ENCODE assay signal across 1 cellular context in genomic region chr16:8567355-8568230, GRCh38.
TF ChIP-seq lines count a peak whose summit lies in the region.

No MANE protein-coding gene starts in this region.

TF ChIP-seq in K562, 482 proteins besides CTCF, POLR2A, EP300 and RAD21 (continued from another document and continues in another):
- peak; percentile 70; the same call in 1 of the 2 replicates for TF ChIP-seq TFAP4 (CRISPR knock-in tag; IDR thresholded peaks at IDR 0.05; ENCODE audit: borderline replicate concordance)
- no peak for TF ChIP-seq JUNB (CRISPR knock-in tag; conservative IDR thresholded peaks at IDR 0.05)
- no peak for TF ChIP-seq ZNF140 (CRISPR knock-in tag; IDR thresholded peaks at IDR 0.05)
- no peak for TF ChIP-seq SRSF7 (optimal IDR thresholded peaks at IDR 0.05; ENCODE audit: low read depth, low read length)
- TF ChIP-seq SRF (CRISPR knock-in tag; IDR thresholded peaks at IDR 0.05): peak in 1 of 2 experiments; percentile 63; a peak in 1 of 4 replicates
- TF ChIP-seq PYGO2 (tag; IDR thresholded peaks at IDR 0.05): no peak
- no peak for TF ChIP-seq ZNF785 (CRISPR knock-in tag; IDR thresholded peaks at IDR 0.05)
- TF ChIP-seq, protein P1, sequence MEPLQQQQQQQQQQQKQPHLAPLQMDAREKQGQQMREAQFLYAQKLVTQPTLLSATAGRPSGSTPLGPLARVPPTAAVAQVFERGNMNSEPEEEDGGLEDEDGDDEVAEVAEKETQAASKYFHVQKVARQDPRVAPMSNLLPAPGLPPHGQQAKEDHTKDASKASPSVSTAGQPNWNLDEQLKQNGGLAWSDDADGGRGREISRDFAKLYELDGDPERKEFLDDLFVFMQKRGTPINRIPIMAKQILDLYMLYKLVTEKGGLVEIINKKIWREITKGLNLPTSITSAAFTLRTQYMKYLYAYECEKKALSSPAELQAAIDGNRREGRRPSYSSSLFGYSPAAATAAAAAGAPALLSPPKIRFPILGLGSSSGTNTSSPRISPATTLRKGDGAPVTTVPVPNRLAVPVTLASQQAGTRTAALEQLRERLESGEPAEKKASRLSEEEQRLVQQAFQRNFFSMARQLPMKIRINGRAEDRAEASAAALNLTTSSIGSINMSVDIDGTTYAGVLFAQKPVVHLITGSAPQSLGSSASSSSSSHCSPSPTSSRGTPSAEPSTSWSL (CRISPR knock-in tag; IDR thresholded peaks at IDR 0.05; ENCODE audit: borderline replicate concordance): no peak
- TF ChIP-seq POLR2G (IDR thresholded peaks at IDR 0.05; ENCODE audit: low read depth, low read length): no peak
- no peak for TF ChIP-seq TEAD1 (CRISPR knock-in tag; IDR thresholded peaks at IDR 0.05)
- TF ChIP-seq HNRNPLL (IDR thresholded peaks at IDR 0.05; ENCODE audit: low read depth, low read length, poor library complexity, severe bottlenecking): peak; percentile 24
- TF ChIP-seq HMGN3 (IDR thresholded peaks at IDR 0.05; ENCODE audit: borderline replicate concordance, extremely low read depth, insufficient read length, low read depth, low read length): no peak
- TF ChIP-seq ZNF197 (CRISPR knock-in tag; IDR thresholded peaks at IDR 0.05; ENCODE audit: low read depth): no peak
- TF ChIP-seq, protein P2, sequence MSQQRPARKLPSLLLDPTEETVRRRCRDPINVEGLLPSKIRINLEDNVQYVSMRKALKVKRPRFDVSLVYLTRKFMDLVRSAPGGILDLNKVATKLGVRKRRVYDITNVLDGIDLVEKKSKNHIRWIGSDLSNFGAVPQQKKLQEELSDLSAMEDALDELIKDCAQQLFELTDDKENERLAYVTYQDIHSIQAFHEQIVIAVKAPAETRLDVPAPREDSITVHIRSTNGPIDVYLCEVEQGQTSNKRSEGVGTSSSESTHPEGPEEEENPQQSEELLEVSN (IDR thresholded peaks at IDR 0.05; ENCODE audit: borderline replicate concordance in 1 of 2, extremely low read depth in 1 of 2, insufficient read depth in 1 of 2, insufficient read length in 1 of 2, low read depth in 1 of 2, low read length in 1 of 2, poor library complexity in 1 of 2, severe bottlenecking in 1 of 2): no peak
- TF ChIP-seq HOXB6 (CRISPR knock-in tag; IDR thresholded peaks at IDR 0.05; ENCODE audit: borderline replicate concordance): no peak
- TF ChIP-seq GATA2 (CRISPR knock-in tag; IDR thresholded peaks at IDR 0.05): no peak
- no peak for TF ChIP-seq ZNF551 (CRISPR knock-in tag; IDR thresholded peaks at IDR 0.05)
- TF ChIP-seq, protein P3, sequence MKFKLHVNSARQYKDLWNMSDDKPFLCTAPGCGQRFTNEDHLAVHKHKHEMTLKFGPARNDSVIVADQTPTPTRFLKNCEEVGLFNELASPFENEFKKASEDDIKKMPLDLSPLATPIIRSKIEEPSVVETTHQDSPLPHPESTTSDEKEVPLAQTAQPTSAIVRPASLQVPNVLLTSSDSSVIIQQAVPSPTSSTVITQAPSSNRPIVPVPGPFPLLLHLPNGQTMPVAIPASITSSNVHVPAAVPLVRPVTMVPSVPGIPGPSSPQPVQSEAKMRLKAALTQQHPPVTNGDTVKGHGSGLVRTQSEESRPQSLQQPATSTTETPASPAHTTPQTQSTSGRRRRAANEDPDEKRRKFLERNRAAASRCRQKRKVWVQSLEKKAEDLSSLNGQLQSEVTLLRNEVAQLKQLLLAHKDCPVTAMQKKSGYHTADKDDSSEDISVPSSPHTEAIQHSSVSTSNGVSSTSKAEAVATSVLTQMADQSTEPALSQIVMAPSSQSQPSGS (CRISPR knock-in tag; IDR thresholded peaks at IDR 0.05): no peak
- peak; percentile 46; the same call in 1 of the 2 replicates for TF ChIP-seq NBN (IDR thresholded peaks at IDR 0.05; ENCODE audit: low read depth)
- no peak for TF ChIP-seq PHTF2 (CRISPR knock-in tag; IDR thresholded peaks at IDR 0.05)
- no peak for TF ChIP-seq ZNF449 (CRISPR knock-in tag; IDR thresholded peaks at IDR 0.05)
- TF ChIP-seq SMAD1 (IDR thresholded peaks at IDR 0.05; ENCODE audit: low read depth, low read length, partially characterized antibody): no peak
- no peak for TF ChIP-seq ZNF41 (CRISPR knock-in tag; conservative IDR thresholded peaks at IDR 0.05)
- peak; percentile 16; the same call in 1 of the 2 replicates for TF ChIP-seq ZSCAN29 (IDR thresholded peaks at IDR 0.05)
- TF ChIP-seq ZNF174 (CRISPR knock-in tag; IDR thresholded peaks at IDR 0.05): no peak
- TF ChIP-seq ETS2 (tag; IDR thresholded peaks at IDR 0.05; ENCODE audit: borderline replicate concordance, poor library complexity, severe bottlenecking): no peak
- no peak for TF ChIP-seq NFATC3 (IDR thresholded peaks at IDR 0.05)
- TF ChIP-seq ZFPM2 (CRISPR knock-in tag; IDR thresholded peaks at IDR 0.05): no peak
- peak; percentile 64; the same call in 1 of the 2 replicates for TF ChIP-seq JUND (IDR thresholded peaks at IDR 0.05; ENCODE audit: borderline replicate concordance, low read depth, low read length)
- TF ChIP-seq JUND (tag; IDR thresholded peaks at IDR 0.05; ENCODE audit: borderline replicate concordance, low read depth, low read length): no peak
- TF ChIP-seq SRSF1 (IDR thresholded peaks at IDR 0.05; ENCODE audit: low read depth, low read length): no peak
- no peak for TF ChIP-seq IRF9 (tag; IDR thresholded peaks at IDR 0.05)
- no peak for TF ChIP-seq MTF1 (CRISPR knock-in tag; IDR thresholded peaks at IDR 0.05; ENCODE audit: borderline replicate concordance)
- no peak for TF ChIP-seq HNRNPUL1 (IDR thresholded peaks at IDR 0.05; ENCODE audit: low read length)
- peak; percentile 58; the same call in 1 of the 2 replicates for TF ChIP-seq ETV5 (CRISPR knock-in tag; IDR thresholded peaks at IDR 0.05; ENCODE audit: low read depth)
- no peak for TF ChIP-seq CAMTA2 (CRISPR knock-in tag; conservative IDR thresholded peaks at IDR 0.05)
- no peak for TF ChIP-seq PATZ1 (CRISPR knock-in tag; IDR thresholded peaks at IDR 0.05; ENCODE audit: borderline replicate concordance)
- TF ChIP-seq CSDE1 (IDR thresholded peaks at IDR 0.05): no peak
- no peak for TF ChIP-seq RHOXF2B (CRISPR knock-in tag; conservative IDR thresholded peaks at IDR 0.05)
- TF ChIP-seq, protein P4, sequence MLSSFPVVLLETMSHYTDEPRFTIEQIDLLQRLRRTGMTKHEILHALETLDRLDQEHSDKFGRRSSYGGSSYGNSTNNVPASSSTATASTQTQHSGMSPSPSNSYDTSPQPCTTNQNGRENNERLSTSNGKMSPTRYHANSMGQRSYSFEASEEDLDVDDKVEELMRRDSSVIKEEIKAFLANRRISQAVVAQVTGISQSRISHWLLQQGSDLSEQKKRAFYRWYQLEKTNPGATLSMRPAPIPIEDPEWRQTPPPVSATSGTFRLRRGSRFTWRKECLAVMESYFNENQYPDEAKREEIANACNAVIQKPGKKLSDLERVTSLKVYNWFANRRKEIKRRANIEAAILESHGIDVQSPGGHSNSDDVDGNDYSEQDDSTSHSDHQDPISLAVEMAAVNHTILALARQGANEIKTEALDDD (IDR thresholded peaks at IDR 0.05): no peak
- no peak for TF ChIP-seq FOXM1 (IDR thresholded peaks at IDR 0.05; ENCODE audit: low read depth)
- TF ChIP-seq FOXM1 (CRISPR knock-in tag; IDR thresholded peaks at IDR 0.05; ENCODE audit: low read depth): no peak
- peak; percentile 28; the same call in 1 of the 2 replicates for TF ChIP-seq ZBTB1 (CRISPR knock-in tag; IDR thresholded peaks at IDR 0.05; ENCODE audit: borderline replicate concordance, low read depth)
- TF ChIP-seq NR2C2 (CRISPR knock-in tag; IDR thresholded peaks at IDR 0.05): no peak
- no peak for TF ChIP-seq NR2C2 (tag; IDR thresholded peaks at IDR 0.05)
- TF ChIP-seq, protein P5, sequence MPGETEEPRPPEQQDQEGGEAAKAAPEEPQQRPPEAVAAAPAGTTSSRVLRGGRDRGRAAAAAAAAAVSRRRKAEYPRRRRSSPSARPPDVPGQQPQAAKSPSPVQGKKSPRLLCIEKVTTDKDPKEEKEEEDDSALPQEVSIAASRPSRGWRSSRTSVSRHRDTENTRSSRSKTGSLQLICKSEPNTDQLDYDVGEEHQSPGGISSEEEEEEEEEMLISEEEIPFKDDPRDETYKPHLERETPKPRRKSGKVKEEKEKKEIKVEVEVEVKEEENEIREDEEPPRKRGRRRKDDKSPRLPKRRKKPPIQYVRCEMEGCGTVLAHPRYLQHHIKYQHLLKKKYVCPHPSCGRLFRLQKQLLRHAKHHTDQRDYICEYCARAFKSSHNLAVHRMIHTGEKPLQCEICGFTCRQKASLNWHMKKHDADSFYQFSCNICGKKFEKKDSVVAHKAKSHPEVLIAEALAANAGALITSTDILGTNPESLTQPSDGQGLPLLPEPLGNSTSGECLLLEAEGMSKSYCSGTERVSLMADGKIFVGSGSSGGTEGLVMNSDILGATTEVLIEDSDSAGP (CRISPR knock-in tag; IDR thresholded peaks at IDR 0.05): no peak
- no peak for TF ChIP-seq ZNF75A (CRISPR knock-in tag; IDR thresholded peaks at IDR 0.05)
- peak; percentile 31 for TF ChIP-seq NEUROD1 (IDR thresholded peaks at IDR 0.05; ENCODE audit: borderline replicate concordance, low read depth, low read length, partially characterized antibody)
- no peak for TF ChIP-seq HLTF (IDR thresholded peaks at IDR 0.05)
- TF ChIP-seq, protein P6, sequence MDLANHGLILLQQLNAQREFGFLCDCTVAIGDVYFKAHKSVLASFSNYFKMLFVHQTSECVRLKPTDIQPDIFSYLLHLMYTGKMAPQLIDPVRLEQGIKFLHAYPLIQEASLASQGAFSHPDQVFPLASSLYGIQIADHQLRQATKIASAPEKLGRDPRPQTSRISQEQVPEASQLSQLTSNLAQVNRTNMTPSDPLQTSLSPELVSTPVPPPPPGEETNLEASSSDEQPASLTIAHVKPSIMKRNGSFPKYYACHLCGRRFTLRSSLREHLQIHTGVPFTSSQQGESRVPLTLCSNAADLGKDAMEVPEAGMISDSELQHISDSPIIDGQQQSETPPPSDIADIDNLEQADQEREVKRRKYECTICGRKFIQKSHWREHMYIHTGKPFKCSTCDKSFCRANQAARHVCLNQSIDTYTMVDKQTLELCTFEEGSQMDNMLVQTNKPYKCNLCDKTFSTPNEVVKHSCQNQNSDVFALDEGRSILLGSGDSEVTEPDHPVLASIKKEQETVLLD (IDR thresholded peaks at IDR 0.05): no peak
- TF ChIP-seq SFPQ (IDR thresholded peaks at IDR 0.05; ENCODE audit: low read depth, low read length): no peak
- TF ChIP-seq ETV1 (tag; conservative IDR thresholded peaks at IDR 0.05; ENCODE audit: low read depth): peak; percentile 72
- TF ChIP-seq LCOR (CRISPR knock-in tag; IDR thresholded peaks at IDR 0.05): peak; percentile 88
